In the genomic region with DNA sequence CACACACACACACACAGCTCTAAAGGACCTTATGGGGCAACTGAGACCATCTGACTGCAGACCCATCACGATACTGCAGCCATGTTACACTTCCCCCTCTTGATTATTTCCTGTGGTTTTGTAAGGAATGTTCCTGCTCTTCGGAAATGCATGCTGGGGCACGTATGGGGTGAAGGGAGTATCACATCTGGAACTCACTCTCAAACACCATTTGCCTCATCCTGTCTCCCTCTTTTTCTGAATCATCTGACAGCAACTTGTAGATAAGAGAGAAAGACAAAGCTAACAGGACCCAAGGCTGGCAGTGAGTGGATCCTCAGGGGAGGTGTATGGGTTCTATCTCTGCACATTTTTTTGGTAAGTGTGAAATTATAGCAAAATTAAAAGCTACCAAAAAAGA, we compare ENCODE assay signal across 2 cellular contexts.
TF ChIP-seq lines count a peak whose summit lies in the region.

No MANE protein-coding gene starts in this region.

TF ChIP-seq in SK-N-SH, 30 proteins besides CTCF, POLR2A, EP300 and RAD21 (continued from another document):
- TF ChIP-seq, protein P1, sequence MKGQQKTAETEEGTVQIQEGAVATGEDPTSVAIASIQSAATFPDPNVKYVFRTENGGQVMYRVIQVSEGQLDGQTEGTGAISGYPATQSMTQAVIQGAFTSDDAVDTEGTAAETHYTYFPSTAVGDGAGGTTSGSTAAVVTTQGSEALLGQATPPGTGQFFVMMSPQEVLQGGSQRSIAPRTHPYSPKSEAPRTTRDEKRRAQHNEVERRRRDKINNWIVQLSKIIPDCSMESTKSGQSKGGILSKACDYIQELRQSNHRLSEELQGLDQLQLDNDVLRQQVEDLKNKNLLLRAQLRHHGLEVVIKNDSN (IDR thresholded peaks at IDR 0.05; ENCODE audit: borderline replicate concordance, low read depth) = no peak
- TF ChIP-seq EZH2phosphoT487 (IDR thresholded peaks at IDR 0.05; ENCODE audit: borderline replicate concordance, low read depth) (no peak), SMC3 (IDR thresholded peaks at IDR 0.05; ENCODE audit: low read depth, low read length) (no peak), GABPA (IDR thresholded peaks at IDR 0.05; ENCODE audit: low read depth) (no peak)

TF ChIP-seq in SK-N-SH treated with all-trans-retinoic acid at 6 μM for 48 hours, 23 proteins besides CTCF, POLR2A, EP300 and RAD21 (continued from another document):
- TF ChIP-seq TSHZ2 (CRISPR knock-in tag; IDR thresholded peaks at IDR 0.05) = no peak
- TF ChIP-seq ZC3H10 (CRISPR knock-in tag; IDR thresholded peaks at IDR 0.05) = no peak
- TF ChIP-seq BACH2 (CRISPR knock-in tag; IDR thresholded peaks at IDR 0.05; ENCODE audit: borderline replicate concordance) = no peak
- no peak for TF ChIP-seq PATZ1 (CRISPR knock-in tag; IDR thresholded peaks at IDR 0.05; ENCODE audit: borderline replicate concordance)
